In the genomic region with DNA sequence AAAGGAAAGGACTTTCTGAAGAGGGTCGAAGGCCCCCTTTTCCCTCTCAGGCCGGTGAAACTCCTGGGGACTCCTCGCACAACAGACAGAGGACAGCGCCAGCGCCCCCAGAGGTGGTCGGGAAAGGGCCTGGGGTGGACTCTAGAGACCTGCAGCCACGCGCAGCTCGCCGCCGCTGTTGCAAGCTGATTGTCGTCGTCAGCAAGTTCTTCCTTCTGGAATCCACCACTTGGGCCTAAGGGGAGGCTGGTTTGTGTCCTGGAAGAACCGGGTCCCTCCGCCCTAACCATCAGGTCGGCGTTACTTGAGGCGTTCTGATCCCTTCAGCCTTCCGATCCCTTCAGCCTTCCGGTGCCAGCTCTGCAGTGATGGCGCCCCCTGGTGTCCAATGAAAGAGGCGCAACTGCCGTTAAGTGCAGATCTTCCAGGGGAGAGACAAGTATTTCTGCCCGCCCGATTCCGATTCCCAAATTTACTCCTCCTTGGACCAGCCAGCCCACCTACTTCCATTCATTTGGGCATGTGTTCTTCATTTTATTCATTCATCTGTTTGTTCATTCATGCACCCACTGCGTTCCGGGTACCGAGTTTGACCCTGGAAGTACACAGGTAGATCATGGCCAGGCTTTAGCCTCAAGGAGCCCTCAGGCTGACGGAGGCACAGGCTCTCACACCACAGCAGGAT, we compare ENCODE assay signal across 8 cellular contexts.
DNase-seq lines count a peak whose midpoint lies in the region; ATAC-seq and TF ChIP-seq lines count a peak whose summit lies in the region.

No MANE protein-coding gene starts in this region.

- TF ChIP-seq POLR2A in stomach (IDR thresholded peaks at IDR 0.05), result no peak

- intact Hi-C loops in stomach (cut with DNase I; ENCODE audit: low total_unique reads), result loop anchor here (5.0 kb wide), 1 partner anchor 397 kb away; no protein-coding TSS in a partner anchor

- H3K36me3 ChIP-seq in HUES64 (ENCODE audit: insufficient read depth, low read length) (no peaks in the 10 kb centered on the region), neuron (ENCODE audit: insufficient read depth, low read length) (no peaks in the 10 kb centered on the region), stomach (no peaks in the 10 kb centered on the region)

- TF ChIP-seq CTCF in foreskin keratinocyte (conservative IDR thresholded peaks at IDR 0.05) (peak; percentile 86), stomach (IDR thresholded peaks at IDR 0.05) (peak in 5 of 7 experiments; percentile 52 to 86 (median 76))

- WGBS in HUES64, result 11% methylated on average over 30 of the region's 30 CpGs
- WGBS in stomach, 5 donors, result 2 to 3% (median 3%) methylated on average over 17 to 30 of the region's 30 CpGs

- H3K4me1 ChIP-seq in HUES64 (ENCODE audit: insufficient read depth, low read length) (no peaks in the 10 kb centered on the region), foreskin keratinocyte (no peaks in the 10 kb centered on the region), neuron (ENCODE audit: insufficient read depth, low read length) (no peaks in the 10 kb centered on the region), stomach (peaks cover 4 to 9% (median 7%) of the 10 kb centered on the region in 4 donors)

- H3K9me3 ChIP-seq in HUES64 (ENCODE audit: insufficient read depth, low read depth, low read length) (peaks cover 6% of the 10 kb centered on the region), neuron (ENCODE audit: low read length) (no peaks in the 10 kb centered on the region), stomach (peaks cover 0 to 12% (median 5%) of the 10 kb centered on the region in 4 donors)

- H3K27ac ChIP-seq in HUES64 (ENCODE audit: low read depth, low read length) (no peak overlapping the region), foreskin keratinocyte (no peak overlapping the region), stomach (no peak overlapping the region)

- peak overlapping the region; percentile 38 for H3K9ac ChIP-seq in HUES64 (ENCODE audit: low read depth, low read length)

- H3K27me3 ChIP-seq in HUES64 (ENCODE audit: insufficient read depth, low read length), result peaks cover 14% of the 10 kb centered on the region
- peaks cover 49% of the 10 kb centered on the region for H3K27me3 ChIP-seq in foreskin keratinocyte
- H3K27me3 ChIP-seq in neuron (ENCODE audit: insufficient read depth, low read length), result peaks cover 4% of the 10 kb centered on the region
- H3K27me3 ChIP-seq in stomach, result peaks cover 0 to 79% (median 36%) of the 10 kb centered on the region in 3 donors

- H2AFZ ChIP-seq in neuron (ENCODE audit: low read depth, low read length), result peak overlapping the region; percentile 70

- peak; percentile 81 for ATAC-seq in foreskin keratinocyte
- no peak for ATAC-seq in HG02981 (IDR thresholded peaks at IDR 0.05; ENCODE audit: unreplicated experiment)

- peak overlapping the region; percentile 57 for H3K4me3 ChIP-seq in HUES64 (ENCODE audit: low read length)
- H3K4me3 ChIP-seq in neuron (ENCODE audit: low read length), result peak overlapping the region; percentile 36
- peak overlapping the region in 3 of 4 donors; percentile 6 to 34 (median 10) for H3K4me3 ChIP-seq in stomach

- no peak for TF ChIP-seq EP300 in stomach (IDR thresholded peaks at IDR 0.05)

- DNase-seq in DMS53 (lab: John Stamatoyannopoulos, UW) (peak; percentile 54), RKO (ENCODE audit: low spot score) (peak; percentile 56), foreskin keratinocyte (peak; percentile 9 to 49), stomach (peak; percentile 71)
- DNase-seq in activated effector memory CD4-positive, alpha-beta T cell treated with Interleukin-2 at 50 U/mL for 16 hours, result peak; percentile 58
